ENCODE assay signal across 15 cellular contexts in genomic region chr18:28095631-28096030, GRCh38.
DNase-seq lines count a peak whose midpoint lies in the region; ATAC-seq and TF ChIP-seq lines count a peak whose summit lies in the region.
"Had no signal": no experiment of that assay in that cellular context is flagged by ENCODE, and none has a peak within 500 bp of the region (broad histone marks: within the 10 kb centered on the region; RNA-seq: fewer than 3 reads in every experiment).

No MANE protein-coding gene starts in this region.

- peaks cover 20% of the 10 kb centered on the region for H3K36me3 Mint-ChIP-seq in progenitor cell of endocrine pancreas (ENCODE audit: insufficient read depth)
- H3K36me3 Mint-ChIP-seq in activated CD4-positive, alpha-beta memory T cell treated with anti-CD3 and anti-CD28 coated beads for 36 hours = no peaks in the 10 kb centered on the region
- H3K36me3 Mint-ChIP-seq: CD4-positive, CD25-positive, alpha-beta regulatory T cell; IgD-negative memory B cell had no signal

- no peaks in the 10 kb centered on the region for H3K9me2 ChIP-seq in GM23248 (ENCODE audit: insufficient read depth)

- H3K27ac ChIP-seq in GM23248 = peak overlapping the region; percentile 38
- H3K27ac ChIP-seq: 22Rv1; BLaER1 treated with 17β-estradiol and CSF1 and Interleukin-3, amounts not matched to agents 10 nM and 100 nM had no signal

- no peak overlapping the region for H3K9ac ChIP-seq in GM23248
- H3K9ac ChIP-seq: BLaER1 treated with 17β-estradiol and CSF1 and Interleukin-3, amounts not matched to agents 10 nM and 100 nM had no signal

- H4K20me1 ChIP-seq in GM23248 (ENCODE audit: insufficient read depth) = no peaks in the 10 kb centered on the region
- H4K20me1 ChIP-seq: BLaER1 treated with 17β-estradiol and CSF1 and Interleukin-3, amounts not matched to agents 10 nM and 100 nM had no signal

- TF ChIP-seq CTCF in epithelial cell of esophagus (IDR thresholded peaks at IDR 0.05; ENCODE audit: insufficient read depth, low read depth, low read length, missing control alignments) (no peak), progenitor cell of endocrine pancreas (IDR thresholded peaks at IDR 0.05; ENCODE audit: unreplicated experiment) (no peak)

- H3K27ac Mint-ChIP-seq in progenitor cell of endocrine pancreas = peak overlapping the region; percentile 24
- no peak overlapping the region for H3K27ac Mint-ChIP-seq in activated CD4-positive, alpha-beta memory T cell treated with anti-CD3 and anti-CD28 coated beads for 36 hours
- H3K27ac Mint-ChIP-seq: CD4-positive, CD25-positive, alpha-beta regulatory T cell; IgD-negative memory B cell had no signal

- intact Hi-C loops in activated CD4-positive, alpha-beta memory T cell treated with anti-CD3 and anti-CD28 coated beads for 36 hours (cut with micrococcal nuclease) = no loop called here

- peaks cover 8% of the 10 kb centered on the region for H3K9me3 Mint-ChIP-seq in progenitor cell of endocrine pancreas (ENCODE audit: low read depth)
- peaks cover 14% of the 10 kb centered on the region for H3K9me3 Mint-ChIP-seq in activated CD4-positive, alpha-beta memory T cell treated with anti-CD3 and anti-CD28 coated beads for 36 hours

- POLR2A ChIA-PET in activated CD4-positive, alpha-beta memory T cell treated with anti-CD3 and anti-CD28 coated beads for 36 hours (lab: Charles Lee) = no interaction called here

- H3K4me3 Mint-ChIP-seq in progenitor cell of endocrine pancreas (ENCODE audit: low read depth) = no peak overlapping the region
- no peak overlapping the region for H3K4me3 Mint-ChIP-seq in activated CD4-positive, alpha-beta memory T cell treated with anti-CD3 and anti-CD28 coated beads for 36 hours
- H3K4me3 Mint-ChIP-seq: CD4-positive, CD25-positive, alpha-beta regulatory T cell; IgD-negative memory B cell had no signal

- H3K4me1 Mint-ChIP-seq in progenitor cell of endocrine pancreas (ENCODE audit: low read depth) = peaks cover 23% of the 10 kb centered on the region
- no peaks in the 10 kb centered on the region for H3K4me1 Mint-ChIP-seq in activated CD4-positive, alpha-beta memory T cell treated with anti-CD3 and anti-CD28 coated beads for 36 hours (ENCODE audit: low read depth)
- H3K4me1 Mint-ChIP-seq: CD4-positive, CD25-positive, alpha-beta regulatory T cell; IgD-negative memory B cell had no signal

- DNase-seq in GM23248 (peak; percentile 50), amniotic epithelial cell (ENCODE audit: low read depth) (peak; percentile 24), epithelial cell of esophagus (ENCODE audit: low read depth) (peak; percentile 29), progenitor cell of endocrine pancreas (ENCODE audit: low spot score, unreplicated experiment) (no peak), NCI-H1694 treated with DMSO at 0.1 percent for 48 hours (lab: John Stamatoyannopoulos, UW) (no peak)
- DNase-seq in activated CD4-positive, alpha-beta memory T cell treated with anti-CD3 and anti-CD28 coated beads for 36 hours = no peak
- DNase-seq: CD4-positive, CD25-positive, alpha-beta regulatory T cell; DMS79; KG1 had no signal

- no peaks in the 10 kb centered on the region for H3K9me3 ChIP-seq in GM23248 (ENCODE audit: low read depth)
- H3K9me3 ChIP-seq: BLaER1 treated with 17β-estradiol and CSF1 and Interleukin-3, amounts not matched to agents 10 nM and 100 nM had no signal

- whole genome bisulfite sequencing in GM23248 (ENCODE audit: low coverage in 1 of 2, low lambda C conversion rate in 2 of 2, missing lambda C conversion rate in 2 of 2), 2 experiments = 79 to 84% methylated on average over 4 of the region's 4 CpGs

- no peaks in the 10 kb centered on the region for H3K27me3 ChIP-seq in GM23248 (replicated peaks; ENCODE audit: insufficient read depth)
- H3K27me3 ChIP-seq: BLaER1 treated with 17β-estradiol and CSF1 and Interleukin-3, amounts not matched to agents 10 nM and 100 nM had no signal

- H3F3A ChIP-seq in GM23248 (ENCODE audit: insufficient read depth) = 0 out of 2 replicates have a peak, but pooled peaks cover 15% of the 10 kb centered on the region

- H3K27me3 Mint-ChIP-seq in progenitor cell of endocrine pancreas = no peaks in the 10 kb centered on the region
- H3K27me3 Mint-ChIP-seq in activated CD4-positive, alpha-beta memory T cell treated with anti-CD3 and anti-CD28 coated beads for 36 hours = no peaks in the 10 kb centered on the region
- H3K27me3 Mint-ChIP-seq: CD4-positive, CD25-positive, alpha-beta regulatory T cell; IgD-negative memory B cell had no signal

- H3K4me1 ChIP-seq in GM23248 (ENCODE audit: insufficient read depth) = peaks cover 21% of the 10 kb centered on the region
- H3K4me1 ChIP-seq: BLaER1 treated with 17β-estradiol and CSF1 and Interleukin-3, amounts not matched to agents 10 nM and 100 nM had no signal

- H3K4me3 ChIP-seq in GM23248 (no peak overlapping the region), epithelial cell of esophagus (ENCODE audit: low read length) (no peak overlapping the region)
- H3K4me3 ChIP-seq: BLaER1 treated with 17β-estradiol and CSF1 and Interleukin-3, amounts not matched to agents 10 nM and 100 nM; GM12878 had no signal

- no peak overlapping the region for H3K4me2 ChIP-seq in GM23248 (ENCODE audit: unreplicated experiment)
- H3K4me2 ChIP-seq: BLaER1 treated with 17β-estradiol and CSF1 and Interleukin-3, amounts not matched to agents 10 nM and 100 nM had no signal

- H3K36me3 ChIP-seq in GM23248 (ENCODE audit: low read depth) = no peaks in the 10 kb centered on the region
- H3K36me3 ChIP-seq: BLaER1 treated with 17β-estradiol and CSF1 and Interleukin-3, amounts not matched to agents 10 nM and 100 nM had no signal

- peaks cover 79% of the 10 kb centered on the region for H3K79me2 ChIP-seq in GM23248 (ENCODE audit: insufficient read depth)

- in situ Hi-C loops in GM23248 (cut with MboI) = no loop called here

- ATAC-seq in GM19035 (IDR thresholded peaks at IDR 0.05; ENCODE audit: unreplicated experiment) = no peak
- ATAC-seq: GM12878, HCT116 had no signal

- H2AFZ ChIP-seq in GM23248 = no peak overlapping the region

- CTCF ChIA-PET in activated CD4-positive, alpha-beta memory T cell treated with anti-CD3 and anti-CD28 coated beads for 36 hours (lab: Charles Lee) = no interaction called here

Comparison
In these comparisons a context has a peak if more than half of its experiments do, and no peak if none do; other contexts are left out.
1. DNase-seq: peak in GM23248 (single experiment), amniotic epithelial cell (single experiment) and epithelial cell of esophagus (single experiment); none in progenitor cell of endocrine pancreas (single experiment), NCI-H1694 treated with DMSO at 0.1 percent for 48 hours (single experiment) and activated CD4-positive, alpha-beta memory T cell treated with anti-CD3 and anti-CD28 coated beads for 36 hours (single experiment).